ENCODE assay signal across 1 cellular context in the genomic region with DNA sequence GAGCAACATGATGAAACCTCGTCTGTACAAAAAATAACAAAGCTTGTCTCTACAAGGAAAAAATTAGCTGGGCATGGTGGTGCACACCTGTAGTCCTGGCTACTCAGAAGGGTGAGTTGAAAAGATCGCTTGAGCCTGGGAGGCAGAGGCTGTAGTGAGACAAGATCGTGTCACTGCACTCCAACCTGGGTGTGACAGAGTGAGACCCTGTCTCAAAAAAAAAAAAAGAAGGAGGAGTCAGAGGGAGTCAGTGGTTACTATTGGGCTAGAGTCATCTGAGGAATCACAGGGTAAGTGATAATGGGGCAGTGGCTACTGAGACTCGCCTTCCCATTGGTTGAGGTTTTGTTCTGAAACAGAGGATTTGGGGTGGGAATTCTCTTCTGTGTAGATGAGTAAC.
A peak's percentile ranks its signal among the peaks of the same experiment; 100 is the strongest.
TF ChIP-seq lines count a peak whose summit lies in the region.

No MANE protein-coding gene starts in this region.

TF ChIP-seq in HEK293, 187 proteins besides CTCF, POLR2A, EP300 and RAD21:
- TF ChIP-seq KLF9 (tag by site-specific recombination; IDR thresholded peaks at IDR 0.05; ENCODE audit: low read depth) = no peak
- no peak for TF ChIP-seq ZNF510 (tag by site-specific recombination; IDR thresholded peaks at IDR 0.05; ENCODE audit: insufficient replicate concordance)
- TF ChIP-seq SP3 (tag by site-specific recombination; IDR thresholded peaks at IDR 0.05) = peak; percentile 47; the same call in 1 of the 2 replicates
- peak; percentile 35; the same call in 1 of the 2 replicates for TF ChIP-seq ZBTB17 (tag by site-specific recombination; IDR thresholded peaks at IDR 0.05)
- no peak for TF ChIP-seq HIC1 (tag by site-specific recombination; IDR thresholded peaks at IDR 0.05)
- no peak for TF ChIP-seq ZFP3 (tag by site-specific recombination; IDR thresholded peaks at IDR 0.05; ENCODE audit: low read depth)
- TF ChIP-seq ZNF404 (tag by site-specific recombination; IDR thresholded peaks at IDR 0.05) = no peak
- no peak for TF ChIP-seq ZNF248 (tag by site-specific recombination; IDR thresholded peaks at IDR 0.05)
- no peak for TF ChIP-seq ZNF133 (tag by site-specific recombination; IDR thresholded peaks at IDR 0.05)
- no peak for TF ChIP-seq ZBTB48 (tag by site-specific recombination; IDR thresholded peaks at IDR 0.05)
- TF ChIP-seq SP2 (tag by site-specific recombination; IDR thresholded peaks at IDR 0.05) = peak; percentile 71
- TF ChIP-seq, protein P1, sequence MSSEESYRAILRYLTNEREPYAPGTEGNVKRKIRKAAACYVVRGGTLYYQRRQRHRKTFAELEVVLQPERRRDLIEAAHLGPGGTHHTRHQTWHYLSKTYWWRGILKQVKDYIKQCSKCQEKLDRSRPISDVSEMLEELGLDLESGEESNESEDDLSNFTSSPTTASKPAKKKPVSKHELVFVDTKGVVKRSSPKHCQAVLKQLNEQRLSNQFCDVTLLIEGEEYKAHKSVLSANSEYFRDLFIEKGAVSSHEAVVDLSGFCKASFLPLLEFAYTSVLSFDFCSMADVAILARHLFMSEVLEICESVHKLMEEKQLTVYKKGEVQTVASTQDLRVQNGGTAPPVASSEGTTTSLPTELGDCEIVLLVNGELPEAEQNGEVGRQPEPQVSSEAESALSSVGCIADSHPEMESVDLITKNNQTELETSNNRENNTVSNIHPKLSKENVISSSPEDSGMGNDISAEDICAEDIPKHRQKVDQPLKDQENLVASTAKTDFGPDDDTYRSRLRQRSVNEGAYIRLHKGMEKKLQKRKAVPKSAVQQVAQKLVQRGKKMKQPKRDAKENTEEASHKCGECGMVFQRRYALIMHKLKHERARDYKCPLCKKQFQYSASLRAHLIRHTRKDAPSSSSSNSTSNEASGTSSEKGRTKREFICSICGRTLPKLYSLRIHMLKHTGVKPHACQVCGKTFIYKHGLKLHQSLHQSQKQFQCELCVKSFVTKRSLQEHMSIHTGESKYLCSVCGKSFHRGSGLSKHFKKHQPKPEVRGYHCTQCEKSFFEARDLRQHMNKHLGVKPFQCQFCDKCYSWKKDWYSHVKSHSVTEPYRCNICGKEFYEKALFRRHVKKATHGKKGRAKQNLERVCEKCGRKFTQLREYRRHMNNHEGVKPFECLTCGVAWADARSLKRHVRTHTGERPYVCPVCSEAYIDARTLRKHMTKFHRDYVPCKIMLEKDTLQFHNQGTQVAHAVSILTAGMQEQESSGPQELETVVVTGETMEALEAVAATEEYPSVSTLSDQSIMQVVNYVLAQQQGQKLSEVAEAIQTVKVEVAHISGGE (tag by site-specific recombination; conservative IDR thresholded peaks at IDR 0.05; ENCODE audit: low read depth) = no peak
TF ChIP-seq in HEK293: peak in this region for 3.
